Comparison of ENCODE assay signal across 1 cellular context in genomic region chr3:34174740-34175139, GRCh38.
TF ChIP-seq lines count a peak whose summit lies in the region.

No MANE protein-coding gene starts in this region.

TF ChIP-seq in GM23338, 12 proteins besides CTCF, POLR2A, EP300 and RAD21 (continued from another document):
- TF ChIP-seq ETS1 (IDR thresholded peaks at IDR 0.05): no peak
- no peak for TF ChIP-seq REST (IDR thresholded peaks at IDR 0.05; ENCODE audit: unreplicated experiment)
- TF ChIP-seq ZNF331 (CRISPR knock-in tag; IDR thresholded peaks at IDR 0.05; ENCODE audit: low read depth): no peak
TF ChIP-seq in GM23338: peak in this region for 0.
